Comparison of ENCODE assay signal across 15 cellular contexts in genomic region chr13:80345771-80346510, GRCh38. TPM values are rescaled to one million over a fixed set of nuclear protein-coding genes. Genes with fewer than 3 reads are reported as not detected.
DNase-seq lines count a peak whose midpoint lies in the region; ATAC-seq and TF ChIP-seq lines count a peak whose summit lies in the region.
"Had no signal": no experiment of that assay in that cellular context is flagged by ENCODE, and none has a peak within 500 bp of the region (broad histone marks: within the 10 kb centered on the region; RNA-seq: fewer than 3 reads in every experiment).

No MANE protein-coding gene starts in this region.

- H3K4me1 Mint-ChIP-seq in activated T-helper 2 cell treated with anti-CD3 and anti-CD28 coated beads, Interferon-gamma antibody, Interleukin-2, Interleukin-4, amounts not matched to agents 10 μg/mL and 5 μg/mL and 100 μg/mL, durations not matched to agents 14 hours and 24 hours and 36 hours (ENCODE audit: low read depth) = peaks cover 5% of the 10 kb centered on the region
- H3K4me1 Mint-ChIP-seq in activated T-helper 1 cell treated with anti-CD3 and anti-CD28 coated beads, Interleukin-12 subunit alpha, Interleukin-12 subunit beta, Interleukin-2, Interleukin-4 antibody, amounts not matched to agents 30 ng/mL and 10 ng/mL and 1 ng/mL, durations not matched to agents 14 hours and 24 hours and 36 hours (ENCODE audit: low read depth) = peaks cover 18% of the 10 kb centered on the region

- H3K27ac ChIP-seq in left ventricle myocardium inferior (replicated peaks) (peak overlapping the region; percentile 43), gastrocnemius medialis (peak overlapping the region in 3 of 4 donors; percentile 36 to 41 (median 36))

- no peak overlapping the region for H3K4me3 Mint-ChIP-seq in activated T-helper 2 cell treated with anti-CD3 and anti-CD28 coated beads, Interferon-gamma antibody, Interleukin-2, Interleukin-4, amounts not matched to agents 10 μg/mL and 5 μg/mL and 100 μg/mL, durations not matched to agents 14 hours and 24 hours and 36 hours (ENCODE audit: low read depth)
- no peak overlapping the region for H3K4me3 Mint-ChIP-seq in activated T-helper 1 cell treated with anti-CD3 and anti-CD28 coated beads, Interleukin-12 subunit alpha, Interleukin-12 subunit beta, Interleukin-2, Interleukin-4 antibody, amounts not matched to agents 30 ng/mL and 10 ng/mL and 1 ng/mL, durations not matched to agents 14 hours and 24 hours and 36 hours

- H3K4me3 ChIP-seq in left ventricle myocardium inferior (no peak overlapping the region), gastrocnemius medialis (no peak overlapping the region)

- no peak overlapping the region for H3K27ac Mint-ChIP-seq in activated T-helper 2 cell treated with anti-CD3 and anti-CD28 coated beads, Interferon-gamma antibody, Interleukin-2, Interleukin-4, amounts not matched to agents 10 μg/mL and 5 μg/mL and 100 μg/mL, durations not matched to agents 14 hours and 24 hours and 36 hours
- no peak overlapping the region for H3K27ac Mint-ChIP-seq in activated T-helper 1 cell treated with anti-CD3 and anti-CD28 coated beads, Interleukin-12 subunit alpha, Interleukin-12 subunit beta, Interleukin-2, Interleukin-4 antibody, amounts not matched to agents 30 ng/mL and 10 ng/mL and 1 ng/mL, durations not matched to agents 14 hours and 24 hours and 36 hours
- H3K27ac Mint-ChIP-seq: CD8-positive, alpha-beta memory T cell had no signal

- peak; percentile 17 for ATAC-seq in HG03175 (IDR thresholded peaks at IDR 0.05; ENCODE audit: unreplicated experiment)
- no peak for ATAC-seq in gastrocnemius medialis

- no peak for TF ChIP-seq POLR2A in gastrocnemius medialis (IDR thresholded peaks at IDR 0.05)

- no peaks in the 10 kb centered on the region for H3K36me3 Mint-ChIP-seq in activated T-helper 2 cell treated with anti-CD3 and anti-CD28 coated beads, Interferon-gamma antibody, Interleukin-2, Interleukin-4, amounts not matched to agents 10 μg/mL and 5 μg/mL and 100 μg/mL, durations not matched to agents 14 hours and 24 hours and 36 hours (ENCODE audit: low read depth)
- no peaks in the 10 kb centered on the region for H3K36me3 Mint-ChIP-seq in activated T-helper 1 cell treated with anti-CD3 and anti-CD28 coated beads, Interleukin-12 subunit alpha, Interleukin-12 subunit beta, Interleukin-2, Interleukin-4 antibody, amounts not matched to agents 30 ng/mL and 10 ng/mL and 1 ng/mL, durations not matched to agents 14 hours and 24 hours and 36 hours (ENCODE audit: low read depth)
- H3K36me3 Mint-ChIP-seq: CD8-positive, alpha-beta memory T cell had no signal

- no peak for TF ChIP-seq CTCF in left ventricle myocardium inferior (IDR thresholded peaks at IDR 0.05; ENCODE audit: borderline replicate concordance)
- TF ChIP-seq CTCF in gastrocnemius medialis (IDR thresholded peaks at IDR 0.05 in 4 of 5, conservative IDR thresholded peaks at IDR 0.05 in 1 of 5) = no peak

- no peaks in the 10 kb centered on the region for H3K9me3 Mint-ChIP-seq in activated T-helper 2 cell treated with anti-CD3 and anti-CD28 coated beads, Interferon-gamma antibody, Interleukin-2, Interleukin-4, amounts not matched to agents 10 μg/mL and 5 μg/mL and 100 μg/mL, durations not matched to agents 14 hours and 24 hours and 36 hours
- no peaks in the 10 kb centered on the region for H3K9me3 Mint-ChIP-seq in activated T-helper 1 cell treated with anti-CD3 and anti-CD28 coated beads, Interleukin-12 subunit alpha, Interleukin-12 subunit beta, Interleukin-2, Interleukin-4 antibody, amounts not matched to agents 30 ng/mL and 10 ng/mL and 1 ng/mL, durations not matched to agents 14 hours and 24 hours and 36 hours

- H3K4me1 ChIP-seq in left ventricle myocardium inferior = peaks cover 39% of the 10 kb centered on the region
- H3K4me1 ChIP-seq in gastrocnemius medialis = peaks cover 12 to 30% of the 10 kb centered on the region in 2 donors

- intact Hi-C loops in left ventricle myocardium inferior (cut with micrococcal nuclease) = no loop called here
- intact Hi-C loops in cardiac septum (cut with DNase I) = loop anchor here (10.0 kb wide), 1 partner anchor 119 kb away; no protein-coding TSS in a partner anchor
- intact Hi-C loops in gastrocnemius medialis (cut with DNase I; ENCODE audit: low total_unique reads) = loop anchor here (10.0 kb wide), 3 partner anchors 119 to 669 kb away; no protein-coding TSS in a partner anchor
- intact Hi-C loops in activated T-helper 2 cell treated with anti-CD3 and anti-CD28 coated beads, Interferon-gamma antibody, Interleukin-2, Interleukin-4, amounts not matched to agents 10 μg/mL and 5 μg/mL and 100 μg/mL, durations not matched to agents 14 hours and 24 hours and 36 hours (cut with micrococcal nuclease) = loop anchor here (10.0 kb wide), 1 partner anchor 669 kb away; no protein-coding TSS in a partner anchor
- intact Hi-C loops in activated T-helper 1 cell treated with anti-CD3 and anti-CD28 coated beads, Interleukin-12 subunit alpha, Interleukin-12 subunit beta, Interleukin-2, Interleukin-4 antibody, amounts not matched to agents 30 ng/mL and 10 ng/mL and 1 ng/mL, durations not matched to agents 14 hours and 24 hours and 36 hours (cut with micrococcal nuclease) = no loop called here

- H3K36me3 ChIP-seq in left ventricle myocardium inferior (no peaks in the 10 kb centered on the region), gastrocnemius medialis (no peaks in the 10 kb centered on the region)

- H3K27me3 ChIP-seq in left ventricle myocardium inferior (ENCODE audit: low read depth) (no peaks in the 10 kb centered on the region), gastrocnemius medialis (no peaks in the 10 kb centered on the region)

- in situ Hi-C loops in gastrocnemius medialis (cut with MboI; ENCODE audit: low sequenced_read_pairs in 4 of 4) = loop anchor here in 2 of 4 donors (25.0 kb wide), 1 partner anchor 934 kb away; the partner anchor contains the start of gene RBM26 (in 2 of the 2)

- DNase-seq in left ventricle myocardium inferior (no peak), cardiac septum (ENCODE audit: low spot score) (no peak), iris pigment epithelial cell (ENCODE audit: low read depth) (peak; percentile 43), gastrocnemius medialis (no peak)
- DNase-seq in activated T-helper 2 cell treated with anti-CD3 and anti-CD28 coated beads, Interferon-gamma antibody, Interleukin-2, Interleukin-4, amounts not matched to agents 10 μg/mL and 5 μg/mL and 100 μg/mL, durations not matched to agents 14 hours and 24 hours and 36 hours (ENCODE audit: low spot score) = no peak
- no peak for DNase-seq in stimulated activated CD4-positive, alpha-beta T cell treated with anti-CD3 and anti-CD28 coated beads, Interleukin-15, amount 100 ng/mL, for 24 hours
- no peak for DNase-seq in activated T-helper 1 cell treated with anti-CD3 and anti-CD28 coated beads, Interleukin-12 subunit alpha, Interleukin-12 subunit beta, Interleukin-2, Interleukin-4 antibody, amounts not matched to agents 30 ng/mL and 10 ng/mL and 1 ng/mL, durations not matched to agents 14 hours and 24 hours and 36 hours (ENCODE audit: low spot score)
- DNase-seq: CD8-positive, alpha-beta memory T cell; DND-41; GDM1; NCI-H1105 treated with DMSO at 0.1 percent for 48 hours; NCI-H187; OCI-M1; SIG-M5 had no signal

- H3K27me3 Mint-ChIP-seq in activated T-helper 2 cell treated with anti-CD3 and anti-CD28 coated beads, Interferon-gamma antibody, Interleukin-2, Interleukin-4, amounts not matched to agents 10 μg/mL and 5 μg/mL and 100 μg/mL, durations not matched to agents 14 hours and 24 hours and 36 hours (ENCODE audit: low read depth) = peaks cover 36% of the 10 kb centered on the region
- H3K27me3 Mint-ChIP-seq in activated T-helper 1 cell treated with anti-CD3 and anti-CD28 coated beads, Interleukin-12 subunit alpha, Interleukin-12 subunit beta, Interleukin-2, Interleukin-4 antibody, amounts not matched to agents 30 ng/mL and 10 ng/mL and 1 ng/mL, durations not matched to agents 14 hours and 24 hours and 36 hours (ENCODE audit: insufficient read depth) = peaks cover 42% of the 10 kb centered on the region

- H3K9me3 ChIP-seq in left ventricle myocardium inferior (replicated peaks) = no peaks in the 10 kb centered on the region
- H3K9me3 ChIP-seq in gastrocnemius medialis = no peaks in the 10 kb centered on the region

RNA-seq across cellular contexts. Expression of gene SPRY2, which starts 5.0 kb away (rescaled TPM):
- total RNA-seq in left ventricle myocardium inferior (34.6 TPM), cardiac septum (32.8 TPM), gastrocnemius medialis (10 to 100 TPM; 15.7 to 32.2 (median 22.2) TPM)
- 0.14 and 0.16 TPM in 2 replicates for total RNA-seq in activated T-helper 2 cell treated with anti-CD3 and anti-CD28 coated beads, Interferon-gamma antibody, Interleukin-2, Interleukin-4, amounts not matched to agents 10 μg/mL and 5 μg/mL and 100 μg/mL, durations not matched to agents 14 hours and 24 hours and 36 hours
- 0.08 and 0.10 TPM in 2 replicates for total RNA-seq in activated T-helper 1 cell treated with anti-CD3 and anti-CD28 coated beads, Interleukin-12 subunit alpha, Interleukin-12 subunit beta, Interleukin-2, Interleukin-4 antibody, amounts not matched to agents 30 ng/mL and 10 ng/mL and 1 ng/mL, durations not matched to agents 14 hours and 24 hours and 36 hours

Comparison
In these comparisons a context has a peak if more than half of its experiments do, and no peak if none do; other contexts are left out.
1. intact Hi-C loops: an anchor here in cardiac septum (10.0 kb wide), gastrocnemius medialis (10.0 kb wide) and activated T-helper 2 cell treated with anti-CD3 and anti-CD28 coated beads, Interferon-gamma antibody, Interleukin-2, Interleukin-4, amounts not matched to agents 10 μg/mL and 5 μg/mL and 100 μg/mL, durations not matched to agents 14 hours and 24 hours and 36 hours (10.0 kb wide); none called in left ventricle myocardium inferior and activated T-helper 1 cell treated with anti-CD3 and anti-CD28 coated beads, Interleukin-12 subunit alpha, Interleukin-12 subunit beta, Interleukin-2, Interleukin-4 antibody, amounts not matched to agents 30 ng/mL and 10 ng/mL and 1 ng/mL, durations not matched to agents 14 hours and 24 hours and 36 hours.
2. RNA of gene SPRY2, which starts 5.0 kb away (total RNA-seq): 34.6 TPM in left ventricle myocardium inferior (single experiment), 32.8 TPM in cardiac septum (single experiment) and 15.7 to 32.2 TPM in gastrocnemius medialis; 0.14 to 0.16 TPM in activated T-helper 2 cell treated with anti-CD3 and anti-CD28 coated beads, Interferon-gamma antibody, Interleukin-2, Interleukin-4, amounts not matched to agents 10 μg/mL and 5 μg/mL and 100 μg/mL, durations not matched to agents 14 hours and 24 hours and 36 hours and 0.08 to 0.10 TPM in activated T-helper 1 cell treated with anti-CD3 and anti-CD28 coated beads, Interleukin-12 subunit alpha, Interleukin-12 subunit beta, Interleukin-2, Interleukin-4 antibody, amounts not matched to agents 30 ng/mL and 10 ng/mL and 1 ng/mL, durations not matched to agents 14 hours and 24 hours and 36 hours; every median in the first group is over 10 times any median in the second.